ENCODE assay signal across 8 cellular contexts in the genomic region with DNA sequence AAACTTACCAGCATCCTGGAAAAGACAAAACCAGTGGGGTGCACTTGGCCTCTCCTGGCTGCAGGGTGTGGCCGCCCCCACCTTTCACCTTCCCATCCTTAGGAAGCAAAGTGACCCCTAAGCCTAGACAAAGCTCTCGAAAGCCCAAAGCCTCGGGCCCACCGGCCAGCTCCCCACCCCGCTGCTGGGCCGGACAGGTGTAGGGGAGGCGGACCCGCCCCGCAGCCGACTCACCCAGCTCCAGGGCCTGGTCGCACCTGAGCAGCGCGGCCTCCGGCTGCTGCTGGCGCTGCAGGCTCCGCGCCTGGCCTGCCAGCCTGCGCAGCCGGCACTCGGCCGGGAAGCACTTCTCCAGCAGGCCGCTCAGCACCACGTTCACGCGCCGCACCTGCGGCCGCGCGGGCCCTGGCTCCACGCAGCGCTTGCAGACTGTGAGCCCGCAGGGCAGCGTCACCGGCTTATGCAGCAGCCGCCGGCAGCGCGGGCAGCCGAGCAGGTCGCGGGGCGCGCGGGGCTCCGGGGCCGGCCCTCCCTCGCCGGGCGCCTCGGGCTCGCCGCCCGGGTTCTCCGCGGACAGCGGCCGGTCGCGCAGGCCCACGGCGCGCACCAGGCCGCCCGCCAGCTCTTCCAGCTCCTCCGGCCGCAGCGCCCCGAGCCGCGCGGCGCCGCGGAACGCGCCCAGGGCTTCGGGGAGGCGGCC. TPM values are rescaled to one million over a fixed set of nuclear protein-coding genes. Genes with fewer than 3 reads are reported as not detected.
DNase-seq lines count a peak whose midpoint lies in the region; ATAC-seq and TF ChIP-seq lines count a peak whose summit lies in the region.

No MANE protein-coding gene starts in this region.

- H2AFZ ChIP-seq in ACC112 (ENCODE audit: low read length, unreplicated experiment): peak overlapping the region; percentile 34

- no peaks in the 10 kb centered on the region for H3K4me1 ChIP-seq in ACC112 (ENCODE audit: control insufficient read depth, insufficient read depth, low read length, unreplicated experiment)

- peak; percentile 86 for DNase-seq in H7
- DNase-seq in globus pallidus (ENCODE audit: low spot score): peak; percentile 18
- DNase-seq in nucleus accumbens (lab: John Stamatoyannopoulos, UW): peak in 30 of 56 donors; percentile 10 to 58 (median 34)

- peak; percentile 56 for TF ChIP-seq CTCF in VCaP (conservative IDR thresholded peaks at IDR 0.05)

- ATAC-seq in GM18907 (IDR thresholded peaks at IDR 0.05; ENCODE audit: unreplicated experiment): no peak
- no peak for ATAC-seq in GM21576 (IDR thresholded peaks at IDR 0.05; ENCODE audit: unreplicated experiment)
- ATAC-seq in HG02571 (IDR thresholded peaks at IDR 0.05; ENCODE audit: unreplicated experiment): no peak

- H3K4me3 ChIP-seq in ACC112 (ENCODE audit: low read depth, low read length) (peak overlapping the region; percentile 73), H7 (ENCODE audit: insufficient read depth, low read depth, low read length) (peak overlapping the region; percentile 45)

- H3K36me3 ChIP-seq in ACC112 (ENCODE audit: insufficient read depth, low read length) (no peaks in the 10 kb centered on the region), H7 (replicated peaks; ENCODE audit: control insufficient read depth, insufficient read depth, low read length) (no peaks in the 10 kb centered on the region)

- H3K27ac ChIP-seq in ACC112 (ENCODE audit: low read depth, low read length) (no peak overlapping the region), VCaP (peak overlapping the region; percentile 97)

- H3K27me3 ChIP-seq in ACC112 (ENCODE audit: insufficient read depth, low read length) (peaks cover 90% of the 10 kb centered on the region), H7 (ENCODE audit: control insufficient read depth, insufficient read depth, low read length) (peaks cover 49% of the 10 kb centered on the region)

- H3K79me2 ChIP-seq in ACC112 (ENCODE audit: control insufficient read depth, insufficient read depth, low read length, unreplicated experiment): no peaks in the 10 kb centered on the region

RNA-seq across cellular contexts. Expression of gene LONRF2, which starts 1.0 kb away (rescaled TPM):
- 0.04 TPM in 1 of 2 replicates, not detected in the other for total RNA-seq in H7 (2014; rRNA removed; shearing (Covaris generic))

Comparison
In these comparisons a context has a peak if more than half of its experiments do, and no peak if none do; other contexts are left out.
1. DNase-seq: peak in every context shown above with its lines; median percentile 86 in H7; 34 in nucleus accumbens; 18 in globus pallidus.